10 cellular contexts compared by ENCODE assay signal in genomic region chr12:107515446-107515958, GRCh38.
DNase-seq lines count a peak whose midpoint lies in the region; ATAC-seq and TF ChIP-seq lines count a peak whose summit lies in the region.
"Had no signal": no experiment of that assay in that cellular context is flagged by ENCODE, and none has a peak within 500 bp of the region (broad histone marks: within the 10 kb centered on the region; RNA-seq: fewer than 3 reads in every experiment).

No MANE protein-coding gene starts in this region.

- H3K27me3 Mint-ChIP-seq in activated T-helper 2 cell treated with anti-CD3 and anti-CD28 coated beads, Interferon-gamma antibody, Interleukin-2, Interleukin-4, amounts not matched to agents 10 μg/mL and 5 μg/mL and 100 μg/mL, durations not matched to agents 14 hours and 24 hours and 36 hours (ENCODE audit: low read depth): no peaks in the 10 kb centered on the region

- peaks cover 5% of the 10 kb centered on the region for H3K36me3 Mint-ChIP-seq in activated T-helper 2 cell treated with anti-CD3 and anti-CD28 coated beads, Interferon-gamma antibody, Interleukin-2, Interleukin-4, amounts not matched to agents 10 μg/mL and 5 μg/mL and 100 μg/mL, durations not matched to agents 14 hours and 24 hours and 36 hours (ENCODE audit: low read depth)

- no peak overlapping the region for H3K4me3 ChIP-seq in choroid plexus epithelial cell (ENCODE audit: low read depth, low read length)
- H3K4me3 ChIP-seq: right lobe of liver had no signal

- peaks cover 8% of the 10 kb centered on the region for H3K9me3 Mint-ChIP-seq in activated T-helper 2 cell treated with anti-CD3 and anti-CD28 coated beads, Interferon-gamma antibody, Interleukin-2, Interleukin-4, amounts not matched to agents 10 μg/mL and 5 μg/mL and 100 μg/mL, durations not matched to agents 14 hours and 24 hours and 36 hours

- peaks cover 9% of the 10 kb centered on the region for H3K4me1 Mint-ChIP-seq in activated T-helper 2 cell treated with anti-CD3 and anti-CD28 coated beads, Interferon-gamma antibody, Interleukin-2, Interleukin-4, amounts not matched to agents 10 μg/mL and 5 μg/mL and 100 μg/mL, durations not matched to agents 14 hours and 24 hours and 36 hours (ENCODE audit: low read depth)

- TF ChIP-seq CTCF in choroid plexus epithelial cell (conservative IDR thresholded peaks at IDR 0.05; ENCODE audit: low read depth, low read length) (no peak), omental fat pad (IDR thresholded peaks at IDR 0.05) (no peak)

- ATAC-seq in omental fat pad (ENCODE audit: low FRiP score): peak; percentile 64
- no peak for ATAC-seq in HG02759 (IDR thresholded peaks at IDR 0.05; ENCODE audit: unreplicated experiment)

- DNase-seq in NCI-H446 treated with DMSO at 0.1 percent for 48 hours (lab: John Stamatoyannopoulos, UW): peak; percentile 22
- DNase-seq in NCI-H446 (lab: John Stamatoyannopoulos, UW): no peak
- peak; percentile 24 for DNase-seq in NCI-H774 (lab: John Stamatoyannopoulos, UW)
- DNase-seq in choroid plexus epithelial cell (ENCODE audit: low read depth): peak; percentile 96
- DNase-seq in omental fat pad (ENCODE audit: low spot score): peak; percentile 27
- DNase-seq in hippocampal formation (lab: John Stamatoyannopoulos, UW): no peak
- no peak for DNase-seq in activated T-helper 2 cell treated with anti-CD3 and anti-CD28 coated beads, Interferon-gamma antibody, Interleukin-2, Interleukin-4, amounts not matched to agents 10 μg/mL and 5 μg/mL and 100 μg/mL, durations not matched to agents 14 hours and 24 hours and 36 hours (ENCODE audit: low spot score)
- DNase-seq: DND-41, right lobe of liver had no signal

- no peak overlapping the region for H3K27ac Mint-ChIP-seq in activated T-helper 2 cell treated with anti-CD3 and anti-CD28 coated beads, Interferon-gamma antibody, Interleukin-2, Interleukin-4, amounts not matched to agents 10 μg/mL and 5 μg/mL and 100 μg/mL, durations not matched to agents 14 hours and 24 hours and 36 hours

- intact Hi-C loops in activated T-helper 2 cell treated with anti-CD3 and anti-CD28 coated beads, Interferon-gamma antibody, Interleukin-2, Interleukin-4, amounts not matched to agents 10 μg/mL and 5 μg/mL and 100 μg/mL, durations not matched to agents 14 hours and 24 hours and 36 hours (cut with micrococcal nuclease): loop anchor here (1.0 kb wide), 1 partner anchor 146 kb away; no protein-coding TSS in a partner anchor

- H3K4me3 Mint-ChIP-seq in activated T-helper 2 cell treated with anti-CD3 and anti-CD28 coated beads, Interferon-gamma antibody, Interleukin-2, Interleukin-4, amounts not matched to agents 10 μg/mL and 5 μg/mL and 100 μg/mL, durations not matched to agents 14 hours and 24 hours and 36 hours (ENCODE audit: low read depth): no peak overlapping the region

Comparison
In these comparisons a context has a peak if more than half of its experiments do, and no peak if none do; other contexts are left out.
1. DNase-seq: peak in NCI-H446 treated with DMSO at 0.1 percent for 48 hours (single experiment), NCI-H774 (single experiment), choroid plexus epithelial cell (single experiment) and omental fat pad (single experiment); none in NCI-H446 (0 of 2), hippocampal formation (0 of 2) and activated T-helper 2 cell treated with anti-CD3 and anti-CD28 coated beads, Interferon-gamma antibody, Interleukin-2, Interleukin-4, amounts not matched to agents 10 μg/mL and 5 μg/mL and 100 μg/mL, durations not matched to agents 14 hours and 24 hours and 36 hours (single experiment).